8 cellular contexts compared by ENCODE assay signal in the genomic region with DNA sequence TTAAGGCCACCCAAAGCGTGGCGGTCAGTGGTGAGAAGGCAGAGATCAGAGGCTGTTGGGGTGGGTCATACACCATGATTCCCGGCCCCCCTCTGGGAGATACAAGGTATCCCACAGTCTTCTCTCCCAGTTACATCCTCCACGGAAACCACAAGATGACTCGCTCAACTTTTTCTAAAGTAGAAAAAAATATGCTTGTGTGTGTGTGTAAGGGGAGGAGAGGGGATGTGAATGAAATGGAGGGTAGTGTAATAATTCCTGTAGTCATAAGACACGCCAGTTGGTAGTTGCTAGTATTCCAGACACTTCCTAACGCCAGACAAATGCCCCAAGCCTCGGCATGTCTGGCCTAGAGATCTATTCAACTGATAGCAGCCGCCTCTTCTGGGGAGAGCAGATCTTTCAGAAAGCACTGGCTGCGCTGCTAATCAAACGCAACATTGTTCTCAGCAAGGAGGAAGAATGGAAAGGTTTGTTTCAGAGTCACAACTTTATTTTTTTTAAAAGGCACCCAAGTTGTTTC.
DNase-seq lines count a peak whose midpoint lies in the region; ATAC-seq, FAIRE-seq and TF ChIP-seq lines count a peak whose summit lies in the region.

No MANE protein-coding gene starts in this region.

- H3K9me3 Mint-ChIP-seq in Caco-2 (ENCODE audit: unreplicated experiment) = no peaks in the 10 kb centered on the region
- no peaks in the 10 kb centered on the region for H3K9me3 Mint-ChIP-seq in astrocyte (ENCODE audit: unreplicated experiment)

- TF ChIP-seq CTCF in Caco-2 (IDR thresholded peaks at IDR 0.05; ENCODE audit: insufficient read depth in 1 of 2, low read depth in 1 of 2, low read length in 1 of 2, severe bottlenecking in 1 of 2, unreplicated experiment in 1 of 2) (no peak), astrocyte (IDR thresholded peaks at IDR 0.05; ENCODE audit: insufficient read depth, low read depth, low read length) (no peak)

- ATAC-seq in stimulated activated naive CD8-positive, alpha-beta T cell treated with anti-CD3 and anti-CD28 coated beads, Interleukin-15, Interleukin-2, amounts not matched to agents 100 U/mL and 50 U/mL, for 24 hours = peak; percentile 1

- peak overlapping the region; percentile 85 for H3K4me3 Mint-ChIP-seq in Caco-2 (ENCODE audit: unreplicated experiment)
- peak overlapping the region; percentile 92 for H3K4me3 Mint-ChIP-seq in astrocyte (ENCODE audit: unreplicated experiment)

- intact Hi-C loops in Caco-2 (cut with micrococcal nuclease; ENCODE audit: unreplicated experiment) = loop anchor here (5.0 kb wide), 1 partner anchor 211 kb away; no protein-coding TSS in a partner anchor

- peaks cover 47% of the 10 kb centered on the region for H3K4me1 Mint-ChIP-seq in Caco-2 (ENCODE audit: low read depth, unreplicated experiment)
- H3K4me1 Mint-ChIP-seq in astrocyte (ENCODE audit: low read depth, unreplicated experiment) = peaks cover 42% of the 10 kb centered on the region

- peaks cover 20% of the 10 kb centered on the region for H3K36me3 Mint-ChIP-seq in Caco-2 (ENCODE audit: insufficient read depth, unreplicated experiment)
- no peaks in the 10 kb centered on the region for H3K36me3 Mint-ChIP-seq in astrocyte (ENCODE audit: low read depth, unreplicated experiment)

- H3K27me3 ChIP-seq in Caco-2 (replicated peaks; ENCODE audit: control insufficient read depth, insufficient read depth, low read length) = no peaks in the 10 kb centered on the region
- no peaks in the 10 kb centered on the region for H3K27me3 ChIP-seq in astrocyte (ENCODE audit: insufficient read depth, low read length)

- H3K27me3 Mint-ChIP-seq in Caco-2 (ENCODE audit: insufficient read depth, unreplicated experiment) (no peaks in the 10 kb centered on the region), astrocyte (ENCODE audit: low read depth, unreplicated experiment) (no peaks in the 10 kb centered on the region)

- H3K4me3 ChIP-seq in Caco-2 (ENCODE audit: low read depth, low read length) (peak overlapping the region; percentile 39), astrocyte (ENCODE audit: insufficient read depth, low read depth, low read length) (peak overlapping the region; percentile 38)

- POLR2A ChIA-PET in Caco-2 (lab: Charles Lee) = interaction anchor here (0.7 to 2.4 kb wide), 11 partner anchors 10 to 296 kb away, joined by 3 to 26 read pairs (median 7); no protein-coding TSS in a partner anchor

- no peak overlapping the region for H2AFZ ChIP-seq in astrocyte (ENCODE audit: low read depth, low read length)

- DNase-seq in Caco-2 (peak in 1 of 2 experiments; percentile 69), HCEC 1CT (peak; percentile 71), NCI-H69 (lab: John Stamatoyannopoulos, UW) (peak; percentile 91), astrocyte (ENCODE audit: low read depth) (peak; percentile 96), iPS-NIHi11 (ENCODE audit: low spot score) (peak; percentile 43), NCI-H1930 (lab: John Stamatoyannopoulos, UW) (no peak), G401 (ENCODE audit: low spot score) (no peak)
- DNase-seq in stimulated activated naive CD8-positive, alpha-beta T cell treated with anti-CD3 and anti-CD28 coated beads, Interleukin-15, Interleukin-2, amounts not matched to agents 100 U/mL and 50 U/mL, for 24 hours = no peak

- FAIRE-seq in astrocyte (lab: Jason Lieb, UNC) = no peak

- CTCF ChIA-PET in Caco-2 (lab: Charles Lee) = interaction anchor here (0.6 to 3.1 kb wide), 15 partner anchors 8 to 307 kb away, joined by 3 to 72 read pairs (median 6); no protein-coding TSS in a partner anchor

- H3K79me2 ChIP-seq in astrocyte (ENCODE audit: insufficient read depth, low read length) = peaks cover 5% of the 10 kb centered on the region

- peak overlapping the region; percentile 88 for H3K9ac ChIP-seq in astrocyte (ENCODE audit: low read length)

- peak overlapping the region; percentile 87 for H3K4me2 ChIP-seq in astrocyte (ENCODE audit: low read length)

- H4K20me1 ChIP-seq in astrocyte (ENCODE audit: insufficient read depth, low read length) = no peaks in the 10 kb centered on the region

- peak overlapping the region; percentile 98 for H3K27ac ChIP-seq in astrocyte (ENCODE audit: low read depth, low read length)

- H3K27ac Mint-ChIP-seq in Caco-2 (ENCODE audit: unreplicated experiment) (peak overlapping the region; percentile 87), astrocyte (ENCODE audit: unreplicated experiment) (peak overlapping the region; percentile 99)

- in situ Hi-C loops in G401 (cut with HindIII; ENCODE audit: low sequenced_read_pairs) = no loop called here

- H3K36me3 ChIP-seq in Caco-2 (ENCODE audit: control insufficient read depth, insufficient read depth, low read length) (no peaks in the 10 kb centered on the region), astrocyte (ENCODE audit: insufficient read depth, low read length) (no peaks in the 10 kb centered on the region)

- H3K9me3 ChIP-seq in Caco-2 (no peaks in the 10 kb centered on the region), astrocyte (ENCODE audit: insufficient read depth, low read depth, low read length) (no peaks in the 10 kb centered on the region)

- BruUV-seq in Caco-2 (replicated peaks; lab: Mats Ljungman, UMichigan) = TSS peak; percentile 66

- H3K4me1 ChIP-seq in Caco-2 = peaks cover 47% of the 10 kb centered on the region
- peaks cover 44% of the 10 kb centered on the region for H3K4me1 ChIP-seq in astrocyte (ENCODE audit: insufficient read depth, low read length)

Comparison
In these comparisons a context has a peak if more than half of its experiments do, and no peak if none do; other contexts are left out.
1. DNase-seq: peak in HCEC 1CT (single experiment), NCI-H69 (single experiment), astrocyte (single experiment) and iPS-NIHi11 (single experiment); none in stimulated activated naive CD8-positive, alpha-beta T cell treated with anti-CD3 and anti-CD28 coated beads, Interleukin-15, Interleukin-2, amounts not matched to agents 100 U/mL and 50 U/mL, for 24 hours (single experiment), NCI-H1930 (0 of 2) and G401 (single experiment).